8 cellular contexts compared by ENCODE assay signal in the genomic region with DNA sequence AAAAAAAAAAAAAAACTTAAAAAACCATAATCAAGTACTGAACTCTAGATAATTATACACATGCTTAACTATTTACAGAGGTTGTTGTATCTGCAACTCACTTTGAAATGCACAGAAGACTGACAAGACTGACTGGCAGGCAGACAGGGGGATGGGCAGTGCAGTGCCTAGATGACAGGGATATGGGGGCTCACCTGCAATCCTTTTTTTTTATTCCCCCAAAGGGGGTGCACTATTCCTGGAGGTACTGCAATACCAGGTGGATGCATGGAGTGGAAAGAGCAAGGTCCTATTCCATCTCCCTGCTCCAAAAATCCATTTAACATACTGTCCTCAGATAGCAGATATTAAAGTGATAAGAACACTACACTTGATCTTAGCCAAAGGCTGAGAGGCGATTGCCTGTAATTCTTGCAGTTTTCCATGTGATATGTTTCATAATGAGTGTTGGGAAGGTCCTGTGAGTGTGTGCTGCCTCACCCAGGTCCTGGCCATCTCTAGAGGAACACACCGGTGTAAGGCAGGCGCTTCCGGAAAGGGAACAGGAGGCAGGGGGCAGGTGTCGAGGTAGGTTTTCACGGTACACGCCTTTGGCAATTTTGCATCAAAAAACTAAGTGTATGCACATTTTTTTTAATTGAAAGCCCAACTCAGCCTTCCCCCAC. TPM values are rescaled to one million over a fixed set of nuclear protein-coding genes. Genes with fewer than 3 reads are reported as not detected.
DNase-seq lines count a peak whose midpoint lies in the region; ATAC-seq, FAIRE-seq and TF ChIP-seq lines count a peak whose summit lies in the region.

No MANE protein-coding gene starts in this region.

- no peak overlapping the region for H2BK120ac ChIP-seq in mesenchymal stem cell (ENCODE audit: low read depth, low read length)

- no peak for ATAC-seq in heart left ventricle
- ATAC-seq in GM19467 (IDR thresholded peaks at IDR 0.05; ENCODE audit: unreplicated experiment), result no peak
- ATAC-seq in aorta (ENCODE audit: low FRiP score), result no peak

- H3K18ac ChIP-seq in mesenchymal stem cell (ENCODE audit: low read depth in 1 of 2, low read length in 2 of 2), result no peak overlapping the region

- H2AFZ ChIP-seq in mesenchymal stem cell (ENCODE audit: low read depth, low read length), result peak overlapping the region; percentile 43

- no peak for TF ChIP-seq CTCF in heart left ventricle (IDR thresholded peaks at IDR 0.05)
- no peak for TF ChIP-seq CTCF in bronchial epithelial cell (IDR thresholded peaks at IDR 0.05; ENCODE audit: insufficient read depth, low read length, severe bottlenecking)
- TF ChIP-seq CTCF in uterus (IDR thresholded peaks at IDR 0.05), result no peak

- H3K9me3 ChIP-seq in heart left ventricle (no peaks in the 10 kb centered on the region), mesenchymal stem cell (ENCODE audit: control insufficient read depth, low read length) (no peaks in the 10 kb centered on the region), uterus (no peaks in the 10 kb centered on the region), aorta (ENCODE audit: control insufficient read depth, low read length) (no peaks in the 10 kb centered on the region)

- no peaks in the 10 kb centered on the region for H3K27me3 ChIP-seq in heart left ventricle
- H3K27me3 ChIP-seq in bronchial epithelial cell (ENCODE audit: control insufficient read depth, insufficient read depth, low read length), result no peaks in the 10 kb centered on the region
- no peaks in the 10 kb centered on the region for H3K27me3 ChIP-seq in mesenchymal stem cell (ENCODE audit: control insufficient read depth in 1 of 2, insufficient read depth in 1 of 2, low read length in 2 of 2)
- no peaks in the 10 kb centered on the region for H3K27me3 ChIP-seq in uterus
- no peaks in the 10 kb centered on the region for H3K27me3 ChIP-seq in aorta (ENCODE audit: control insufficient read depth in 1 of 2, insufficient read depth in 2 of 2, low read length in 1 of 2)

- H3K4me3 ChIP-seq in heart left ventricle (peak overlapping the region in 11 of 12 donors; percentile 34 to 63 (median 53)), bronchial epithelial cell (ENCODE audit: low read depth, low read length) (peak overlapping the region; percentile 42), mesenchymal stem cell (ENCODE audit: insufficient read depth in 1 of 2, low read depth in 1 of 2, low read length in 2 of 2) (peak overlapping the region in 1 of 2 experiments; percentile 74), uterus (peak overlapping the region; percentile 32 to 38), aorta (ENCODE audit: low read length in 2 of 2) (no peak overlapping the region)

- peaks cover 0 to 56% (median 27%) of the 10 kb centered on the region in 12 donors for H3K4me1 ChIP-seq in heart left ventricle
- peaks cover 45% of the 10 kb centered on the region for H3K4me1 ChIP-seq in mesenchymal stem cell (ENCODE audit: control insufficient read depth, insufficient read depth, low read depth, low read length)
- H3K4me1 ChIP-seq in uterus, result peaks cover 0 to 2% of the 10 kb centered on the region in 2 donors
- no peaks in the 10 kb centered on the region for H3K4me1 ChIP-seq in aorta (ENCODE audit: control insufficient read depth in 1 of 2, insufficient read depth in 2 of 2, low read length in 2 of 2)

- H3K14ac ChIP-seq in mesenchymal stem cell (ENCODE audit: low read length in 2 of 2), result no peak overlapping the region

- peak overlapping the region; percentile 60 for H3K9ac ChIP-seq in mesenchymal stem cell (ENCODE audit: low read length)

- H3K4ac ChIP-seq in mesenchymal stem cell (ENCODE audit: low read depth in 1 of 2, low read length in 2 of 2), result no peak overlapping the region

- no peak overlapping the region for H4K91ac ChIP-seq in mesenchymal stem cell (ENCODE audit: low read length)

- peak overlapping the region; percentile 91 for H4K8ac ChIP-seq in mesenchymal stem cell (ENCODE audit: low read length)

- H3K23ac ChIP-seq in mesenchymal stem cell (ENCODE audit: low read length in 2 of 2), result no peak overlapping the region

- no peak for FAIRE-seq in bronchial epithelial cell (lab: Jason Lieb, UNC)

- peaks cover 0 to 37% (median 31%) of the 10 kb centered on the region in 9 donors for H3K36me3 ChIP-seq in heart left ventricle
- H3K36me3 ChIP-seq in bronchial epithelial cell (ENCODE audit: control insufficient read depth, insufficient read depth, low read length), result peaks cover 17% of the 10 kb centered on the region
- peaks cover 31 to 47% of the 10 kb centered on the region in 2 experiments for H3K36me3 ChIP-seq in mesenchymal stem cell (ENCODE audit: control insufficient read depth in 1 of 2, insufficient read depth in 2 of 2, low read depth in 1 of 2, low read length in 2 of 2)
- no peaks in the 10 kb centered on the region for H3K36me3 ChIP-seq in uterus
- peaks cover 0 to 4% of the 10 kb centered on the region in 2 donors for H3K36me3 ChIP-seq in aorta (ENCODE audit: control insufficient read depth in 1 of 2, insufficient read depth in 2 of 2, low read length in 1 of 2)

- H3K27ac ChIP-seq in heart left ventricle, result peak overlapping the region in 8 of 12 donors; percentile 8 to 60 (median 29)
- H3K27ac ChIP-seq in mesenchymal stem cell (ENCODE audit: low read length, poor library complexity, severe bottlenecking), result no peak overlapping the region
- peak overlapping the region; percentile 19 to 42 for H3K27ac ChIP-seq in uterus
- H3K27ac ChIP-seq in aorta (ENCODE audit: low read depth in 1 of 2, low read length in 2 of 2), result peak overlapping the region in 1 of 2 donors; percentile 38

- no peak overlapping the region for H2BK15ac ChIP-seq in mesenchymal stem cell (ENCODE audit: low read depth, poor library complexity, severe bottlenecking)

- H2AK5ac ChIP-seq in mesenchymal stem cell (ENCODE audit: low read length, severe bottlenecking), result no peak overlapping the region

- intact Hi-C loops in heart left ventricle (cut with DNase I) (loop anchor here in 6 of 10 donors (5.0 to 10.0 kb wide), 6 partner anchors 47 to 532 kb away; a partner anchor contains a TSS), cardiac septum (cut with DNase I) (loop anchor here (1.0 to 5.0 kb wide), 2 partner anchors 20 to 47 kb away; a partner anchor contains a TSS), uterus (cut with DNase I; ENCODE audit: low total_unique reads) (no loop called here), aorta (cut with DNase I) (no loop called here)

- 17 to 39% (median 24%) methylated on average over 7 of the region's 7 CpGs for WGBS in heart left ventricle, 4 donors
- WGBS in mesenchymal stem cell, result 40% methylated on average over 7 of the region's 7 CpGs
- 12 to 27% methylated on average over 7 of the region's 7 CpGs for WGBS in aorta, 2 donors

- DNase-seq in heart left ventricle (no peak), cardiac septum (ENCODE audit: low spot score) (no peak), bronchial epithelial cell (ENCODE audit: low read depth) (peak; percentile 45), mesenchymal stem cell (peak; percentile 42), uterus (no peak), aorta (no peak), islet precursor cell (no peak)

- TF ChIP-seq POLR2A in heart left ventricle (IDR thresholded peaks at IDR 0.05), result no peak
- no peak for TF ChIP-seq POLR2A in uterus (IDR thresholded peaks at IDR 0.05)

- H2BK5ac ChIP-seq in mesenchymal stem cell (ENCODE audit: low read depth, low read length, poor library complexity, severe bottlenecking), result no peak overlapping the region

- peak overlapping the region; percentile 68 for H3K4me2 ChIP-seq in mesenchymal stem cell (ENCODE audit: low read length, poor library complexity, severe bottlenecking)

- H2BK12ac ChIP-seq in mesenchymal stem cell (ENCODE audit: low read length in 2 of 2), result no peak overlapping the region

- peaks cover 23% of the 10 kb centered on the region for H3K79me1 ChIP-seq in mesenchymal stem cell (replicated peaks; ENCODE audit: low read length, poor library complexity, severe bottlenecking)

RNA-seq across cellular contexts. Expression of a gene that starts 22.7 kb away (rescaled TPM):
- 100 to 1,000 TPM in 2 of 9 donors, 10 to 100 TPM in 7; 52.7 to 116 (median 78.2) TPM for total RNA-seq in heart left ventricle
- polyA plus RNA-seq in heart left ventricle, result 100 to 1,000 TPM in 1 of 2 donors, 10 to 100 TPM in 1; 36.5 to 179 TPM
- total RNA-seq in cardiac septum, result 91.3 TPM
- 202 and 256 TPM in 2 replicates for total RNA-seq in bronchial epithelial cell
- polyA plus RNA-seq in mesenchymal stem cell (2013, experiment 1 of 2), result 327 TPM
- polyA plus RNA-seq in mesenchymal stem cell (2013, experiment 2 of 2), result 323 TPM
- 100 to 1,000 TPM in 2 of 4 donors, 10 to 100 TPM in 2; 55.9 to 197 (median 116) TPM for total RNA-seq in uterus
- 100 to 1,000 TPM; 156 to 172 TPM for total RNA-seq in aorta
- 100 to 1,000 TPM in 1 of 2 donors, 10 to 100 TPM in 1; 33.6 to 127 TPM for polyA plus RNA-seq in aorta

RNA-seq across cellular contexts. Expression of a gene that starts 48.6 kb away (rescaled TPM):
- total RNA-seq in heart left ventricle (10 to 100 TPM; 19.1 to 39.9 (median 26.2) TPM), cardiac septum (19.7 TPM), bronchial epithelial cell (47.6 and 60.8 TPM in 2 replicates), uterus (10 to 100 TPM in 3 of 4 donors, 1 to 10 TPM in 1; 9.7 to 38.4 (median 16.6) TPM), aorta (10 to 100 TPM; 15.4 to 17.5 TPM)
- polyA plus RNA-seq in heart left ventricle (10 to 100 TPM; 14.1 to 44.6 TPM), aorta (10 to 100 TPM; 12.3 to 18.5 TPM)
- 22.4 TPM for polyA plus RNA-seq in mesenchymal stem cell (2013, experiment 1 of 2)
- 22.3 TPM for polyA plus RNA-seq in mesenchymal stem cell (2013, experiment 2 of 2)

Comparison
In these comparisons a context has a peak if more than half of its experiments do, and no peak if none do; other contexts are left out.
1. DNase-seq: peak in bronchial epithelial cell (single experiment) and mesenchymal stem cell (single experiment); none in heart left ventricle (0 of 5), cardiac septum (single experiment), uterus (0 of 2), aorta (0 of 2) and islet precursor cell (single experiment).
2. H3K4me3 ChIP-seq: peak in heart left ventricle (11 of 12), bronchial epithelial cell (single experiment) and uterus (2 of 2); none in aorta (0 of 2).
3. intact Hi-C loops: an anchor here in heart left ventricle (5.0 to 10.0 kb wide) and cardiac septum (1.0 to 5.0 kb wide); none called in uterus and aorta.